1 cellular context compared by ENCODE assay signal in genomic region chr20:50115591-50116367, GRCh38.
TF ChIP-seq lines count a peak whose summit lies in the region.

No MANE protein-coding gene starts in this region.

TF ChIP-seq in HepG2, 621 proteins besides CTCF, POLR2A, EP300 and RAD21 (continued from another document and continues in another):
- TF ChIP-seq ZBTB10 (CRISPR knock-in tag; IDR thresholded peaks at IDR 0.05; ENCODE audit: borderline replicate concordance), result peak; percentile 64; the same call in 1 of the 2 replicates
- peak; percentile 85 for TF ChIP-seq ATF1 (CRISPR knock-in tag; IDR thresholded peaks at IDR 0.05)
- 0 out of 2 replicates have a peak, but pooled peaks have one; percentile 21 for TF ChIP-seq RERE (CRISPR knock-in tag; IDR thresholded peaks at IDR 0.05; ENCODE audit: low read depth)
- TF ChIP-seq FOXC1 (CRISPR knock-in tag; IDR thresholded peaks at IDR 0.05; ENCODE audit: borderline replicate concordance), result no peak
- no peak for TF ChIP-seq ZNF496 (CRISPR knock-in tag; IDR thresholded peaks at IDR 0.05; ENCODE audit: insufficient replicate concordance)
- no peak for TF ChIP-seq IKZF4 (CRISPR knock-in tag; IDR thresholded peaks at IDR 0.05; ENCODE audit: borderline replicate concordance, low read depth, not compliant biosample characterization)
- peak; percentile 86 for TF ChIP-seq ZHX2 (IDR thresholded peaks at IDR 0.05; ENCODE audit: low read depth)
- no peak for TF ChIP-seq ZHX2 (CRISPR knock-in tag; IDR thresholded peaks at IDR 0.05; ENCODE audit: borderline replicate concordance)
- TF ChIP-seq RBM22 (optimal IDR thresholded peaks at IDR 0.05; ENCODE audit: low read length), result no peak
- peak; percentile 41; the same call in 1 of the 2 replicates for TF ChIP-seq RFX3 (CRISPR knock-in tag; IDR thresholded peaks at IDR 0.05)
- no peak for TF ChIP-seq ZNF18 (CRISPR knock-in tag; IDR thresholded peaks at IDR 0.05; ENCODE audit: insufficient replicate concordance)
- no peak for TF ChIP-seq ZBTB42 (CRISPR knock-in tag; IDR thresholded peaks at IDR 0.05)
- no peak for TF ChIP-seq MAFG (CRISPR knock-in tag; IDR thresholded peaks at IDR 0.05)
- TF ChIP-seq TOPORS (CRISPR knock-in tag; IDR thresholded peaks at IDR 0.05), result peak; percentile 61
- no peak for TF ChIP-seq MBD4 (IDR thresholded peaks at IDR 0.05; ENCODE audit: borderline replicate concordance, low read length)
- no peak for TF ChIP-seq ELK4 (CRISPR knock-in tag; IDR thresholded peaks at IDR 0.05; ENCODE audit: borderline replicate concordance)
- no peak for TF ChIP-seq ATM (IDR thresholded peaks at IDR 0.05; ENCODE audit: borderline replicate concordance)
- TF ChIP-seq FOXA1 (IDR thresholded peaks at IDR 0.05), result no peak
- TF ChIP-seq FOXA1 (CRISPR knock-in tag; IDR thresholded peaks at IDR 0.05), result peak; percentile 44; the same call in 1 of the 2 replicates
- TF ChIP-seq GLMP (CRISPR knock-in tag; IDR thresholded peaks at IDR 0.05; ENCODE audit: borderline replicate concordance), result no peak
- TF ChIP-seq SP1 (IDR thresholded peaks at IDR 0.05), result no peak
- TF ChIP-seq SP1 (CRISPR knock-in tag; IDR thresholded peaks at IDR 0.05), result peak; percentile 76
- 0 out of 2 replicates have a peak, but pooled peaks have one; percentile 39 for TF ChIP-seq FIP1L1 (IDR thresholded peaks at IDR 0.05; ENCODE audit: borderline replicate concordance, insufficient read depth, low read depth, low read length)
- TF ChIP-seq NFE2L2 (IDR thresholded peaks at IDR 0.05; ENCODE audit: low read length), result peak; percentile 0; the same call in 1 of the 2 replicates
- no peak for TF ChIP-seq PHB2 (IDR thresholded peaks at IDR 0.05; ENCODE audit: partially characterized antibody)
- TF ChIP-seq ATRX (CRISPR knock-in tag; IDR thresholded peaks at IDR 0.05; ENCODE audit: borderline replicate concordance), result no peak
- TF ChIP-seq GTF2F1 (IDR thresholded peaks at IDR 0.05; ENCODE audit: low read length), result no peak
- TF ChIP-seq ZNF546 (CRISPR knock-in tag; conservative IDR thresholded peaks at IDR 0.05), result no peak
- no peak for TF ChIP-seq ZNF136 (CRISPR knock-in tag; IDR thresholded peaks at IDR 0.05; ENCODE audit: low read depth)
